Comparison of ENCODE assay signal across 8 cellular contexts in genomic region chr18:977327-977726, GRCh38.
DNase-seq lines count a peak whose midpoint lies in the region; TF ChIP-seq lines count a peak whose summit lies in the region.
"Not testable (repeated sequence)": the region's sequence is repeated elsewhere in the genome, so short reads cannot be mapped to it uniquely, and the experiment has no call there.

No MANE protein-coding gene starts in this region.

- H3K4me1 ChIP-seq in HUES48 (ENCODE audit: control insufficient read depth, insufficient read depth, low read length); PC-9 (replicated peaks; ENCODE audit: insufficient read depth); endodermal cell (ENCODE audit: control insufficient read depth, insufficient read depth, low read length); hepatocyte (ENCODE audit: insufficient read depth): not testable (repeated sequence)

- WGBS in endodermal cell (ENCODE audit: insufficient coverage in 1 of 2, insufficient read length in 1 of 2), 2 experiments = no CpG with 5 or more reads among the region's 1 CpG
- 50% methylated on average over 1 of the region's 1 CpG for WGBS in hepatocyte (ENCODE audit: low lambda C conversion rate, missing lambda C conversion rate)

- not testable (repeated sequence) for H3K9me3 ChIP-seq in HUES48 (ENCODE audit: control insufficient read depth, insufficient read depth, low read length); PC-9 (ENCODE audit: insufficient read depth, low read depth); endodermal cell (ENCODE audit: control insufficient read depth, low read length); hepatocyte (ENCODE audit: low read depth)

- H3K9me3 Mint-ChIP-seq in activated naive CD8-positive, alpha-beta T cell treated with anti-CD3 and anti-CD28 coated beads for 36 hours = peaks cover 14% of the 10 kb centered on the region
- H3K9me3 Mint-ChIP-seq in endodermal cell = peaks cover 44% of the 10 kb centered on the region
- H3K9me3 Mint-ChIP-seq in nephron = peaks cover 31% of the 10 kb centered on the region
- not testable (repeated sequence) for H3K9me3 Mint-ChIP-seq in osteocyte (ENCODE audit: unreplicated experiment)

- H3K27ac ChIP-seq in 22Rv1 = peak overlapping the region; percentile 72
- H3K27ac ChIP-seq in HUES48 (ENCODE audit: low read depth, low read length); PC-9; endodermal cell (ENCODE audit: low read depth, low read length); hepatocyte: not testable (repeated sequence)

- not testable (repeated sequence) for TF ChIP-seq CTCF in 22Rv1 (IDR thresholded peaks at IDR 0.05); PC-9 (conservative IDR thresholded peaks at IDR 0.05); endodermal cell (conservative IDR thresholded peaks at IDR 0.05); hepatocyte (IDR thresholded peaks at IDR 0.05; ENCODE audit: poor library complexity); nephron (IDR thresholded peaks at IDR 0.05; ENCODE audit: unreplicated experiment in 3 of 3); osteocyte (IDR thresholded peaks at IDR 0.05)

- H3K4me1 Mint-ChIP-seq in activated naive CD8-positive, alpha-beta T cell treated with anti-CD3 and anti-CD28 coated beads for 36 hours; endodermal cell; nephron; osteocyte (ENCODE audit: unreplicated experiment): not testable (repeated sequence)

- CTCF ChIA-PET in PC-9 (lab: Charles Lee) = not testable (repeated sequence)

- H3K27me3 Mint-ChIP-seq in activated naive CD8-positive, alpha-beta T cell treated with anti-CD3 and anti-CD28 coated beads for 36 hours; endodermal cell (ENCODE audit: insufficient read depth); nephron (ENCODE audit: low read depth); osteocyte (ENCODE audit: unreplicated experiment): not testable (repeated sequence)

- peak overlapping the region; percentile 73 for H3K4me3 Mint-ChIP-seq in activated naive CD8-positive, alpha-beta T cell treated with anti-CD3 and anti-CD28 coated beads for 36 hours
- peak overlapping the region; percentile 77 for H3K4me3 Mint-ChIP-seq in endodermal cell
- peak overlapping the region; percentile 85 to 96 (median 95) for H3K4me3 Mint-ChIP-seq in nephron
- peak overlapping the region; percentile 80 for H3K4me3 Mint-ChIP-seq in osteocyte (ENCODE audit: unreplicated experiment)

- not testable (repeated sequence) for H3K9ac ChIP-seq in HUES48 (ENCODE audit: low read depth, low read length); endodermal cell (ENCODE audit: extremely low read depth, low read length, poor library complexity, severe bottlenecking)

- H3K79me2 ChIP-seq in PC-9 (ENCODE audit: low read depth); hepatocyte: not testable (repeated sequence)

- not testable (repeated sequence) for H3K36me3 ChIP-seq in HUES48 (ENCODE audit: control insufficient read depth, insufficient read depth, low read length); PC-9 (ENCODE audit: low read depth); endodermal cell (ENCODE audit: control insufficient read depth, insufficient read depth, low read length); hepatocyte (replicated peaks; ENCODE audit: insufficient read depth, low read depth)

- not testable (repeated sequence) for H4K20me1 ChIP-seq in PC-9 (ENCODE audit: insufficient read depth); hepatocyte (ENCODE audit: insufficient read depth, poor library complexity, severe bottlenecking)

- intact Hi-C loops in PC-9 (cut with micrococcal nuclease; ENCODE audit: unreplicated experiment) = not testable (repeated sequence)

- H3K4me3 ChIP-seq in HUES48 (ENCODE audit: low read depth, low read length) = peak overlapping the region; percentile 53; the same call in 1 of the 2 replicates
- peak overlapping the region; percentile 84 for H3K4me3 ChIP-seq in PC-9
- peak overlapping the region; percentile 84 for H3K4me3 ChIP-seq in endodermal cell (ENCODE audit: low read length)
- H3K4me3 ChIP-seq in hepatocyte = peak overlapping the region; percentile 44

- peak overlapping the region; percentile 99 for H2AFZ ChIP-seq in PC-9
- H2AFZ ChIP-seq in hepatocyte = peak overlapping the region; percentile 84

- POLR2A ChIA-PET in PC-9 (lab: Charles Lee; ENCODE audit: unreplicated experiment) = not testable (repeated sequence)

- not testable (repeated sequence) for H3K36me3 Mint-ChIP-seq in activated naive CD8-positive, alpha-beta T cell treated with anti-CD3 and anti-CD28 coated beads for 36 hours; osteocyte (ENCODE audit: unreplicated experiment)
- H3K36me3 Mint-ChIP-seq in endodermal cell (ENCODE audit: low read depth) = peaks cover 20% of the 10 kb centered on the region
- peaks cover 25% of the 10 kb centered on the region for H3K36me3 Mint-ChIP-seq in nephron (ENCODE audit: low read depth)

- H3F3A ChIP-seq in PC-9 (ENCODE audit: insufficient read depth, low read depth) = not testable (repeated sequence)

- H3K27me3 ChIP-seq in HUES48 (ENCODE audit: control insufficient read depth, insufficient read depth, low read length); PC-9 (ENCODE audit: insufficient read depth, low read depth); endodermal cell (ENCODE audit: control insufficient read depth, insufficient read depth, low read length, poor library complexity, severe bottlenecking); hepatocyte: not testable (repeated sequence)

- not testable (repeated sequence) for H3K9me2 ChIP-seq in PC-9 (ENCODE audit: insufficient read depth); hepatocyte (replicated peaks; ENCODE audit: insufficient read depth)

- H3K4me2 ChIP-seq in PC-9 (peak overlapping the region; percentile 81), hepatocyte (peak overlapping the region; percentile 74)

- H3K27ac Mint-ChIP-seq in activated naive CD8-positive, alpha-beta T cell treated with anti-CD3 and anti-CD28 coated beads for 36 hours = not testable (repeated sequence)
- H3K27ac Mint-ChIP-seq in endodermal cell (peak overlapping the region; percentile 96), nephron (peak overlapping the region; percentile 93 to 96 (median 94)), osteocyte (ENCODE audit: unreplicated experiment) (peak overlapping the region; percentile 79)

- TSS peak; percentile 49 for BruUV-seq in PC-9 (replicated peaks; lab: Mats Ljungman, UMichigan)

- DNase-seq in PC-9; activated naive CD8-positive, alpha-beta T cell treated with anti-CD3 and anti-CD28 coated beads for 36 hours; endodermal cell; hepatocyte (ENCODE audit: low spot score); osteocyte (ENCODE audit: extremely low spot score, unreplicated experiment): not testable (repeated sequence)
